Comparison of ENCODE assay signal across 8 cellular contexts in genomic region chr1:246567258-246568235, GRCh38. TPM values are rescaled to one million over a fixed set of nuclear protein-coding genes. Genes with fewer than 3 reads are reported as not detected.
DNase-seq lines count a peak whose midpoint lies in the region; ATAC-seq and TF ChIP-seq lines count a peak whose summit lies in the region.

No MANE protein-coding gene starts in this region.

- peak overlapping the region; percentile 98 for H3K4me3 Mint-ChIP-seq in activated naive CD8-positive, alpha-beta T cell treated with anti-CD3 and anti-CD28 coated beads, Interleukin-2, amount 10 ng/mL, durations not matched to agents 7 days and 5 days
- peak overlapping the region; percentile 98 to 99 for H3K4me3 Mint-ChIP-seq in stimulated activated naive B cell treated with anti-CD40 and anti-IgM and Interleukin-4, amounts not matched to agents 10 μg/mL and 1 μg/mL and 100 μg/mL, for 72 hours

- peak overlapping the region; percentile 71 for H3K4me2 ChIP-seq in Loucy (ENCODE audit: low read depth, low read length, poor library complexity, severe bottlenecking)

- H3F3A ChIP-seq in Loucy (ENCODE audit: low read depth) = peaks cover 3% of the 10 kb centered on the region; the same call in 1 of the 2 replicates

- peaks cover 34% of the 10 kb centered on the region for H4K20me1 ChIP-seq in Loucy (ENCODE audit: insufficient read depth, low read length, poor library complexity, severe bottlenecking)

- H3K9me2 ChIP-seq in Loucy (replicated peaks; ENCODE audit: low read depth, low read length) = no peaks in the 10 kb centered on the region

- peaks cover 40% of the 10 kb centered on the region for H3K4me1 Mint-ChIP-seq in activated naive CD8-positive, alpha-beta T cell treated with anti-CD3 and anti-CD28 coated beads, Interleukin-2, amount 10 ng/mL, durations not matched to agents 7 days and 5 days
- H3K4me1 Mint-ChIP-seq in stimulated activated naive B cell treated with anti-CD40 and anti-IgM and Interleukin-4, amounts not matched to agents 10 μg/mL and 1 μg/mL and 100 μg/mL, for 72 hours = peaks cover 15 to 37% of the 10 kb centered on the region in 2 donors

- peak overlapping the region; percentile 96 for H3K27ac Mint-ChIP-seq in activated naive CD8-positive, alpha-beta T cell treated with anti-CD3 and anti-CD28 coated beads, Interleukin-2, amount 10 ng/mL, durations not matched to agents 7 days and 5 days
- peak overlapping the region; percentile 99 for H3K27ac Mint-ChIP-seq in stimulated activated naive B cell treated with anti-CD40 and anti-IgM and Interleukin-4, amounts not matched to agents 10 μg/mL and 1 μg/mL and 100 μg/mL, for 72 hours

- peak overlapping the region; percentile 91 for H3K9ac ChIP-seq in Loucy (ENCODE audit: low read depth, low read length, poor library complexity, severe bottlenecking)

- no peaks in the 10 kb centered on the region for H3K36me3 ChIP-seq in Loucy (ENCODE audit: insufficient read depth, low read length)

- H3K4me3 ChIP-seq in Loucy (ENCODE audit: low read length, poor library complexity, severe bottlenecking) (peak overlapping the region; percentile 90), iPS-18c (ENCODE audit: insufficient read depth, low read depth, low read length) (peak overlapping the region; percentile 97)

- H3K4me1 ChIP-seq in Loucy (ENCODE audit: insufficient read depth, low read length, poor library complexity, severe bottlenecking) = peaks cover 56% of the 10 kb centered on the region

- peak overlapping the region; percentile 97; the same call in 1 of the 2 replicates for H2AFZ ChIP-seq in Loucy (ENCODE audit: low read length)

- in situ Hi-C loops in G401 (cut with HindIII; ENCODE audit: low sequenced_read_pairs) = no loop called here

- no peaks in the 10 kb centered on the region for H3K27me3 Mint-ChIP-seq in activated naive CD8-positive, alpha-beta T cell treated with anti-CD3 and anti-CD28 coated beads, Interleukin-2, amount 10 ng/mL, durations not matched to agents 7 days and 5 days
- no peaks in the 10 kb centered on the region for H3K27me3 Mint-ChIP-seq in stimulated activated naive B cell treated with anti-CD40 and anti-IgM and Interleukin-4, amounts not matched to agents 10 μg/mL and 1 μg/mL and 100 μg/mL, for 72 hours

- peaks cover 6% of the 10 kb centered on the region for H3K36me3 Mint-ChIP-seq in activated naive CD8-positive, alpha-beta T cell treated with anti-CD3 and anti-CD28 coated beads, Interleukin-2, amount 10 ng/mL, durations not matched to agents 7 days and 5 days
- H3K36me3 Mint-ChIP-seq in stimulated activated naive B cell treated with anti-CD40 and anti-IgM and Interleukin-4, amounts not matched to agents 10 μg/mL and 1 μg/mL and 100 μg/mL, for 72 hours = peaks cover 11 to 24% of the 10 kb centered on the region in 2 donors

- H3K9me3 Mint-ChIP-seq in activated naive CD8-positive, alpha-beta T cell treated with anti-CD3 and anti-CD28 coated beads, Interleukin-2, amount 10 ng/mL, durations not matched to agents 7 days and 5 days = no peaks in the 10 kb centered on the region
- H3K9me3 Mint-ChIP-seq in stimulated activated naive B cell treated with anti-CD40 and anti-IgM and Interleukin-4, amounts not matched to agents 10 μg/mL and 1 μg/mL and 100 μg/mL, for 72 hours = no peaks in the 10 kb centered on the region

- TF ChIP-seq CTCF in Loucy (conservative IDR thresholded peaks at IDR 0.05; ENCODE audit: low read length) = no peak

- H3K9me3 ChIP-seq in Loucy (ENCODE audit: insufficient read depth, low read depth, low read length) (no peaks in the 10 kb centered on the region), iPS-18c (ENCODE audit: control insufficient read depth, insufficient read depth, low read length) (no peaks in the 10 kb centered on the region)

- H3K27me3 ChIP-seq in Loucy (ENCODE audit: insufficient read depth, low read length, poor library complexity, severe bottlenecking) = no peaks in the 10 kb centered on the region

- no peak for ATAC-seq in activated naive CD8-positive, alpha-beta T cell treated with anti-CD3 and anti-CD28 coated beads, Interleukin-2, amount 10 ng/mL, durations not matched to agents 7 days and 5 days (ENCODE audit: low read depth)
- ATAC-seq in stimulated activated naive B cell treated with anti-CD40 and anti-IgM and Interleukin-4, amounts not matched to agents 10 μg/mL and 1 μg/mL and 100 μg/mL, for 72 hours (replicated peaks) = no peak
- no peak for ATAC-seq in HG03039 (IDR thresholded peaks at IDR 0.05; ENCODE audit: unreplicated experiment)

- DNase-seq in G401 (ENCODE audit: low spot score) = peak; percentile 63
- DNase-seq in activated naive CD8-positive, alpha-beta T cell treated with anti-CD3 and anti-CD28 coated beads, Interleukin-2, amount 10 ng/mL, durations not matched to agents 7 days and 5 days = no peak
- DNase-seq in stimulated activated naive B cell treated with anti-CD40 and anti-IgM and Interleukin-4, amounts not matched to agents 10 μg/mL and 1 μg/mL and 100 μg/mL, for 72 hours = no peak
- DNase-seq in NCI-H774 (lab: John Stamatoyannopoulos, UW) = no peak
- no peak for DNase-seq in NCI-H2029 treated with DMSO at 0.1 percent for 48 hours (lab: John Stamatoyannopoulos, UW)

- peaks cover 94% of the 10 kb centered on the region for H3K79me2 ChIP-seq in Loucy (ENCODE audit: insufficient read depth, low read length)

- POLR2A ChIA-PET in activated naive CD8-positive, alpha-beta T cell treated with anti-CD3 and anti-CD28 coated beads, Interleukin-2, amount 10 ng/mL, durations not matched to agents 7 days and 5 days (lab: Charles Lee) = interaction anchor here (0.6 to 3.2 kb wide), 3 partner anchors 40 to 245 kb away, joined by 3 to 19 read pairs (median 7); partner anchors contain the start of gene SMYD3

RNA-seq across cellular contexts. Expression of gene CNST, which starts 1.3 kb away (rescaled TPM):
- total RNA-seq in G401 (2014; rRNA removed; shearing (Covaris generic)) = 17.4 and 20.6 TPM in 2 replicates
- total RNA-seq in activated naive CD8-positive, alpha-beta T cell treated with anti-CD3 and anti-CD28 coated beads, Interleukin-2, amount 10 ng/mL, durations not matched to agents 7 days and 5 days = 10 to 100 TPM; 36.1 to 36.5 TPM

RNA-seq across cellular contexts. Expression of gene TFB2M, which starts 1.5 kb away (rescaled TPM):
- total RNA-seq in G401 (2014; rRNA removed; shearing (Covaris generic)) = 8.8 and 8.9 TPM in 2 replicates
- 10 to 100 TPM in 1 of 2 experiments, 1 to 10 TPM in 1; 9.8 to 10.9 TPM for total RNA-seq in activated naive CD8-positive, alpha-beta T cell treated with anti-CD3 and anti-CD28 coated beads, Interleukin-2, amount 10 ng/mL, durations not matched to agents 7 days and 5 days
